Comparison of ENCODE assay signal across 8 cellular contexts in the genomic region with DNA sequence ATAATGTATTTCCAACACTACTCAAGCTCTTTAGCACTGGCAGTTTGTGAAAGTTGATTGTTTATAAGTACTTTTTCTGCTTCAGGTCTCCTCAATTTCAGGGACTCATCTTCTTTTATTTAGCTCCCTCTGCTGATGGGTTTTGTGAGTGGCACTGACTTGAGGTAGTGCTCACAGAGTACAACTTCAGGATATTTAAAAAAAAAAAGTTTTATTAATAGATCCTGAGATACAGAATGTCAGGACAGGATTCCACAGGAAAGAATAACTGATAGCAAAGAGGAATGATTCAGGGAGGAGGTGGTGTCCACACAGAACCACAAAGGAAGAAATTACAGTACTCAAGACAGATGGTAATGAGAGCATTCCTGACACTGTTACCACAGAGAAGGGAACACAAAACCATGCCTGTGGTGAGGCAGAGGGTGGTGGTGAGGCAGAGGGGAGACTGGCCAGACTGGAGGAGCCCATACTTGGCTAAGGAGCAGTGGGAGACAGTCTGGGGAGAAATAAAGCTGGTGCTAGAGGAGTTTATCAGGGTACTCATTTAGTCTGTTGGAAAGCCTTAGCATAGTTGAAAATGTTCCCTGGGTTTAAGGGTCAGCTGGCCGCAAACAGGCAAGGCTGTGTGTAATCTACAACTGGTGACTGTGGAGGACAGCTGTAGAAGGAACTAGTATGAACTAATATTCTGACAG.
A peak's percentile ranks its signal among the peaks of the same experiment; 100 is the strongest.
DNase-seq lines count a peak whose midpoint lies in the region; ATAC-seq and TF ChIP-seq lines count a peak whose summit lies in the region.

No MANE protein-coding gene starts in this region.

- intact Hi-C loops in natural killer cell (cut with micrococcal nuclease) (loop anchor here (1.0 kb wide), 1 partner anchor 56 kb away; no protein-coding TSS in a partner anchor), uterus (cut with DNase I; ENCODE audit: low total_unique reads) (no loop called here)

- H3K27me3 Mint-ChIP-seq in natural killer cell (ENCODE audit: low read depth in 2 of 2), result no peaks in the 10 kb centered on the region
- H3K27me3 Mint-ChIP-seq in natural killer cell treated with Interleukin-12 subunit alpha and Interleukin-12 subunit beta and Interleukin-15 and Interleukin-18, amount 100 ng/mL, for 72 hours, result no peaks in the 10 kb centered on the region
- no peaks in the 10 kb centered on the region for H3K27me3 Mint-ChIP-seq in effector memory CD8-positive, alpha-beta T cell

- no peaks in the 10 kb centered on the region for H3K9me3 ChIP-seq in uterus

- H3K4me3 ChIP-seq in uterus, result no peak overlapping the region

- no peak overlapping the region for H3K4me3 Mint-ChIP-seq in natural killer cell
- no peak overlapping the region for H3K4me3 Mint-ChIP-seq in natural killer cell treated with Interleukin-12 subunit alpha and Interleukin-12 subunit beta and Interleukin-15 and Interleukin-18, amount 100 ng/mL, for 72 hours
- H3K4me3 Mint-ChIP-seq in effector memory CD8-positive, alpha-beta T cell, result no peak overlapping the region

- ATAC-seq in natural killer cell (peak; percentile 58 to 76 (median 65)), HG02885 (IDR thresholded peaks at IDR 0.05; ENCODE audit: poor library complexity, unreplicated experiment) (no peak)
- ATAC-seq in natural killer cell treated with Interleukin-12 subunit alpha and Interleukin-12 subunit beta and Interleukin-15 and Interleukin-18, amount 100 ng/mL, for 72 hours, result no peak
- ATAC-seq in effector memory CD8-positive, alpha-beta T cell (replicated peaks), result peak; percentile 69

- TF ChIP-seq CTCF in natural killer cell (IDR thresholded peaks at IDR 0.05), result peak; percentile 44
- TF ChIP-seq CTCF in uterus (IDR thresholded peaks at IDR 0.05), result peak; percentile 54 to 76 (median 66)

- no peak for DNase-seq in natural killer cell
- DNase-seq in natural killer cell treated with Interleukin-12 subunit alpha and Interleukin-12 subunit beta and Interleukin-15 and Interleukin-18, amount 100 ng/mL, for 72 hours (ENCODE audit: low spot score), result no peak
- DNase-seq in HuH-7 (ENCODE audit: low spot score), result peak; percentile 22
- peak; percentile 8 for DNase-seq in SHP77 treated with DMSO at 0.1 percent for 48 hours (lab: John Stamatoyannopoulos, UW)
- DNase-seq in effector memory CD8-positive, alpha-beta T cell, result peak; percentile 12 to 28 (median 17)
- peak; percentile 82 to 83 for DNase-seq in lung microvascular endothelial cell (ENCODE audit: low read depth in 2 of 2)
- DNase-seq in uterus, result peak; percentile 19 to 48

- TF ChIP-seq POLR2A in uterus (IDR thresholded peaks at IDR 0.05), result no peak

- H3K36me3 ChIP-seq in uterus, result no peaks in the 10 kb centered on the region

- H3K36me3 Mint-ChIP-seq in natural killer cell, result no peaks in the 10 kb centered on the region
- no peaks in the 10 kb centered on the region for H3K36me3 Mint-ChIP-seq in natural killer cell treated with Interleukin-12 subunit alpha and Interleukin-12 subunit beta and Interleukin-15 and Interleukin-18, amount 100 ng/mL, for 72 hours
- H3K36me3 Mint-ChIP-seq in effector memory CD8-positive, alpha-beta T cell (ENCODE audit: insufficient read depth), result peaks cover 22% of the 10 kb centered on the region

- no peaks in the 10 kb centered on the region for H3K27me3 ChIP-seq in uterus

- H3K9me3 Mint-ChIP-seq in natural killer cell, result no peaks in the 10 kb centered on the region
- H3K9me3 Mint-ChIP-seq in natural killer cell treated with Interleukin-12 subunit alpha and Interleukin-12 subunit beta and Interleukin-15 and Interleukin-18, amount 100 ng/mL, for 72 hours, result no peaks in the 10 kb centered on the region
- no peaks in the 10 kb centered on the region for H3K9me3 Mint-ChIP-seq in effector memory CD8-positive, alpha-beta T cell

- peak overlapping the region; percentile 73 to 76 for H3K27ac ChIP-seq in uterus

- peak overlapping the region; percentile 12 to 48 for H3K27ac Mint-ChIP-seq in natural killer cell
- no peak overlapping the region for H3K27ac Mint-ChIP-seq in natural killer cell treated with Interleukin-12 subunit alpha and Interleukin-12 subunit beta and Interleukin-15 and Interleukin-18, amount 100 ng/mL, for 72 hours
- H3K27ac Mint-ChIP-seq in effector memory CD8-positive, alpha-beta T cell, result no peak overlapping the region

- peaks cover 0 to 17% of the 10 kb centered on the region in 2 donors for H3K4me1 ChIP-seq in uterus

- H3K4me1 Mint-ChIP-seq in natural killer cell, result peaks cover 8 to 26% of the 10 kb centered on the region in 2 donors
- H3K4me1 Mint-ChIP-seq in natural killer cell treated with Interleukin-12 subunit alpha and Interleukin-12 subunit beta and Interleukin-15 and Interleukin-18, amount 100 ng/mL, for 72 hours (ENCODE audit: low read depth in 2 of 2), result peaks cover 7 to 16% of the 10 kb centered on the region in 2 donors
- peaks cover 6 to 15% of the 10 kb centered on the region in 2 donors for H3K4me1 Mint-ChIP-seq in effector memory CD8-positive, alpha-beta T cell (ENCODE audit: low read depth in 2 of 2)

Comparison
In these comparisons a context has a peak if more than half of its experiments do, and no peak if none do; other contexts are left out.
1. ATAC-seq: peak in natural killer cell (3 of 3) and effector memory CD8-positive, alpha-beta T cell (single experiment); none in natural killer cell treated with Interleukin-12 subunit alpha and Interleukin-12 subunit beta and Interleukin-15 and Interleukin-18, amount 100 ng/mL, for 72 hours (0 of 2) and HG02885 (single experiment).
2. H3K27ac Mint-ChIP-seq: peak in natural killer cell (2 of 2); none in natural killer cell treated with Interleukin-12 subunit alpha and Interleukin-12 subunit beta and Interleukin-15 and Interleukin-18, amount 100 ng/mL, for 72 hours (0 of 2) and effector memory CD8-positive, alpha-beta T cell (0 of 2).
3. DNase-seq: peak in HuH-7 (single experiment), SHP77 treated with DMSO at 0.1 percent for 48 hours (single experiment), effector memory CD8-positive, alpha-beta T cell (3 of 3), lung microvascular endothelial cell (2 of 2) and uterus (2 of 2); none in natural killer cell (single experiment) and natural killer cell treated with Interleukin-12 subunit alpha and Interleukin-12 subunit beta and Interleukin-15 and Interleukin-18, amount 100 ng/mL, for 72 hours (single experiment).